ENCODE assay signal across 24 cellular contexts in genomic region chr10:118971876-118972275, GRCh38. TPM values are rescaled to one million over a fixed set of nuclear protein-coding genes. Genes with fewer than 3 reads are reported as not detected.
"Had no signal": no experiment of that assay in that cellular context is flagged by ENCODE, and none has a peak within 500 bp of the region (broad histone marks: within the 10 kb centered on the region; RNA-seq: fewer than 3 reads in every experiment).

No MANE protein-coding gene starts in this region.

- H3K79me2 ChIP-seq: hepatocyte, parathyroid adenoma had no signal

- H2AFZ ChIP-seq: hepatocyte, parathyroid adenoma had no signal

- H3K4me3 ChIP-seq: esophagus muscularis mucosa, hepatocyte, left ventricle myocardium inferior, spleen, testis, vagina had no signal

- H3K9me3 ChIP-seq: testis, vagina had no signal

- H3K27ac ChIP-seq: esophagus muscularis mucosa, hepatocyte, left ventricle myocardium inferior, parathyroid adenoma, spleen, testis, vagina had no signal

- H3K27ac Mint-ChIP-seq: activated naive CD4-positive, alpha-beta T cell treated with anti-CD3 and anti-CD28 coated beads, Interleukin-2, amount 50 U/mL, for 24 hours; effector memory CD8-positive, alpha-beta T cell; immature natural killer cell; nephron progenitor cell; T-helper 2 cell treated with Interferon-gamma antibody and Interleukin-4, amounts not matched to agents 5 μg/mL and 100 μg/mL, for 36 hours had no signal

- H3K36me3 Mint-ChIP-seq: brain, immature natural killer cell had no signal

- H3K4me1 ChIP-seq: parathyroid adenoma, spleen, vagina had no signal

- H3K4me3 Mint-ChIP-seq: activated naive CD4-positive, alpha-beta T cell treated with anti-CD3 and anti-CD28 coated beads, Interleukin-2, amount 50 U/mL, for 24 hours; brain; effector memory CD8-positive, alpha-beta T cell; immature natural killer cell; nephron progenitor cell; T-helper 2 cell treated with Interferon-gamma antibody and Interleukin-4, amounts not matched to agents 5 μg/mL and 100 μg/mL, for 36 hours had no signal

- H3K9me3 Mint-ChIP-seq: effector memory CD8-positive, alpha-beta T cell; immature natural killer cell; T-helper 2 cell treated with Interferon-gamma antibody and Interleukin-4, amounts not matched to agents 5 μg/mL and 100 μg/mL, for 36 hours had no signal

- H3K36me3 ChIP-seq: esophagus muscularis mucosa, left ventricle myocardium inferior, spleen, vagina had no signal

- H3K27me3 ChIP-seq: esophagus muscularis mucosa, hepatocyte, testis, vagina had no signal

- H3K4me1 Mint-ChIP-seq: activated naive CD4-positive, alpha-beta T cell treated with anti-CD3 and anti-CD28 coated beads, Interleukin-2, amount 50 U/mL, for 24 hours; immature natural killer cell had no signal

- H3K4me2 ChIP-seq: hepatocyte had no signal

- DNase-seq: activated gamma-delta T cell treated with Interleukin-2 at 50 U/mL for 16 hours; activated T-cell treated with anti-CD3 and anti-CD28 coated beads, Interleukin-2, amount 50 U/mL, for 1 hour; anterior cingulate cortex; central memory CD4-positive, alpha-beta T cell; effector memory CD8-positive, alpha-beta T cell; glutamatergic neuron; immature natural killer cell; kidney glomerular epithelial cell; left ventricle myocardium inferior; mammary epithelial cell; nephron progenitor cell; nucleus accumbens; spleen; stimulated activated CD4-positive, alpha-beta T cell treated with anti-CD3 and anti-CD28 coated beads, Interleukin-4, amount 100 ng/mL, for 1 hour; stimulated activated naive CD4-positive, alpha-beta T cell; testis; trophoblast cell had no signal

- ATAC-seq: effector memory CD8-positive, alpha-beta T cell had no signal

- H3K27me3 Mint-ChIP-seq: brain had no signal

- H3K9ac ChIP-seq: parathyroid adenoma had no signal

RNA-seq across cellular contexts. Expression of gene NANOS1, which starts 57.6 kb away (rescaled TPM):
- total RNA-seq: vagina had no signal
